1 cellular context compared by ENCODE assay signal in the genomic region with DNA sequence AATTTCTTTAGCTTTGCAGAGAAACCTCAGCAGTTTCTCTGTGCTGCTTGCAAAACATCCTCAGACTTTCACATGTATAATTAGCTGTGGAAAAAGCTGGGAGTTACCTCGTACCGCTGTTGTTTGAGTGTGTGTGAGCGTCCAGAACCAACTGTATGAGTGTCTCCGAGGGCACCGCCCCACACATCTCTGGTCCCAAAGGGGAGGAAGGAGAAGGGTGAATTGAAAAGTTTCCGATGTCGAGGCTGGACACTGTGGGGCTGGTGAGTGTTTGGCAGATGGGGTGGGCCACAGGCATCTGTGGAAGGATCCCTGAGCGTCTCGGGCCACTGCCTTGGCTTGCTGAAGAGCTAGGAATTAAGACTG.
A peak's percentile ranks its signal among the peaks of the same experiment; 100 is the strongest.
TF ChIP-seq lines count a peak whose summit lies in the region.

No MANE protein-coding gene starts in this region.

TF ChIP-seq in K562, 482 proteins besides CTCF, POLR2A, EP300 and RAD21 (continued from another document):
- TF ChIP-seq ZBTB7A (IDR thresholded peaks at IDR 0.05; ENCODE audit: borderline replicate concordance, control insufficient read depth, low read depth, low read length) = 0 out of 2 replicates have a peak, but pooled peaks have one; percentile 15
